Comparison of ENCODE assay signal across 15 cellular contexts in genomic region chr16:73028721-73029361, GRCh38.
"Had no signal": no experiment of that assay in that cellular context is flagged by ENCODE, and none has a peak within 500 bp of the region (broad histone marks: within the 10 kb centered on the region; RNA-seq: fewer than 3 reads in every experiment).

No MANE protein-coding gene starts in this region.

- ATAC-seq: activated CD8-positive, alpha-beta memory T cell treated with anti-CD3 and anti-CD28 coated beads, Interleukin-2, amount 10 ng/mL, durations not matched to agents 7 days and 5 days; stimulated activated memory B cell treated with anti-CD40 and anti-IgM and Interleukin-4, amounts not matched to agents 10 μg/mL and 1 μg/mL and 100 μg/mL, for 72 hours had no signal

- H3K9me3 Mint-ChIP-seq: activated T-helper 2 cell treated with anti-CD3 and anti-CD28 coated beads, Interferon-gamma antibody, Interleukin-2, Interleukin-4, amounts not matched to agents 10 μg/mL and 5 μg/mL and 100 μg/mL, durations not matched to agents 14 hours and 24 hours and 36 hours; stimulated activated memory B cell treated with anti-CD40 and anti-IgM and Interleukin-4, amounts not matched to agents 10 μg/mL and 1 μg/mL and 100 μg/mL, for 72 hours; T-helper 1 cell treated with Interleukin-12 subunit alpha and Interleukin-12 subunit beta and Interleukin-4 antibody, amounts not matched to agents 30 μg/mL and 1 μg/mL, for 36 hours had no signal

- H3K27me3 ChIP-seq: cardiac muscle cell, esophagus muscularis mucosa, thyroid gland, vagina had no signal

- H3K27ac Mint-ChIP-seq: activated CD8-positive, alpha-beta memory T cell treated with anti-CD3 and anti-CD28 coated beads, Interleukin-2, amount 10 ng/mL, durations not matched to agents 7 days and 5 days; activated T-helper 2 cell treated with anti-CD3 and anti-CD28 coated beads, Interferon-gamma antibody, Interleukin-2, Interleukin-4, amounts not matched to agents 10 μg/mL and 5 μg/mL and 100 μg/mL, durations not matched to agents 14 hours and 24 hours and 36 hours; stimulated activated memory B cell treated with anti-CD40 and anti-IgM and Interleukin-4, amounts not matched to agents 10 μg/mL and 1 μg/mL and 100 μg/mL, for 72 hours; T-helper 1 cell treated with Interleukin-12 subunit alpha and Interleukin-12 subunit beta and Interleukin-4 antibody, amounts not matched to agents 30 μg/mL and 1 μg/mL, for 36 hours had no signal

- H3K9me3 ChIP-seq: esophagus muscularis mucosa, thyroid gland, vagina had no signal

- H3K36me3 Mint-ChIP-seq: activated CD8-positive, alpha-beta memory T cell treated with anti-CD3 and anti-CD28 coated beads, Interleukin-2, amount 10 ng/mL, durations not matched to agents 7 days and 5 days; stimulated activated memory B cell treated with anti-CD40 and anti-IgM and Interleukin-4, amounts not matched to agents 10 μg/mL and 1 μg/mL and 100 μg/mL, for 72 hours had no signal

- H3K27ac ChIP-seq: esophagus muscularis mucosa, vagina, WERI-Rb-1 had no signal

- DNase-seq: activated CD4-positive, alpha-beta T cell treated with anti-CD3 and anti-CD28 coated beads, Interleukin-2, amount 50 U/mL, for 48 hours; activated CD8-positive, alpha-beta memory T cell treated with anti-CD3 and anti-CD28 coated beads, Interleukin-2, amount 10 ng/mL, durations not matched to agents 7 days and 5 days; activated naive CD4-positive, alpha-beta T cell treated with anti-CD3 and anti-CD28 coated beads, Interleukin-2, amount 50 U/mL, for 16 hours; activated T-cell treated with anti-CD3 and anti-CD28 coated beads, Interleukin-2, amount 50 U/mL, for 1 hour; glutamatergic neuron; midbrain; stimulated activated CD4-positive, alpha-beta T cell treated with anti-CD3 and anti-CD28 coated beads, Interleukin-2, amount 100 ng/mL, for 48 hours; thyroid gland; WERI-Rb-1 had no signal

- H3K4me3 Mint-ChIP-seq: activated CD8-positive, alpha-beta memory T cell treated with anti-CD3 and anti-CD28 coated beads, Interleukin-2, amount 10 ng/mL, durations not matched to agents 7 days and 5 days; stimulated activated memory B cell treated with anti-CD40 and anti-IgM and Interleukin-4, amounts not matched to agents 10 μg/mL and 1 μg/mL and 100 μg/mL, for 72 hours; T-helper 1 cell treated with Interleukin-12 subunit alpha and Interleukin-12 subunit beta and Interleukin-4 antibody, amounts not matched to agents 30 μg/mL and 1 μg/mL, for 36 hours had no signal

- H3K27me3 Mint-ChIP-seq: activated CD8-positive, alpha-beta memory T cell treated with anti-CD3 and anti-CD28 coated beads, Interleukin-2, amount 10 ng/mL, durations not matched to agents 7 days and 5 days had no signal

- H3K36me3 ChIP-seq: cardiac muscle cell, thyroid gland, vagina, WERI-Rb-1 had no signal

- H3K4me1 Mint-ChIP-seq: activated CD8-positive, alpha-beta memory T cell treated with anti-CD3 and anti-CD28 coated beads, Interleukin-2, amount 10 ng/mL, durations not matched to agents 7 days and 5 days had no signal

- H3K4me3 ChIP-seq: cardiac muscle cell, esophagus muscularis mucosa, thyroid gland, vagina had no signal
